Comparison of ENCODE assay signal across 1 cellular context in the genomic region with DNA sequence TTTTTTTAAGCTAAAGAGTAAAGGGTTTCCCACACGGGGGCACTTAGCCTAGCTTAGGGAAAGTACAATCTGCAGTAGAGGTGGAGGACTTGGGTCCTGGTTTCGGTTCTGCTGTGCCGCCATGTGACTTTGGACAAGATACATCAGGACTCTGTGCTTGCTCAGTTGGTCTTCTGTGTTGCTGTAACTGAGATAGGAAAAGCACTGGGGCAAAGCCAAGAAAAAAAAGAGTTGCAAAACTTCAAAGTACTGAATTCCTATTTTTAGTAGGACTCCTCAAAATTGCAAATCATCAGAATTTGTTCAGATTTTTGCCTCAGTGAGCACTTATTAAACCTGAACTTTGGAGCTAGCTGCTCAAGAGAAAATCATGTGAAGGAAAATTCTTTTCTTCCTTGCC.
TF ChIP-seq lines count a peak whose summit lies in the region.

No MANE protein-coding gene starts in this region.

TF ChIP-seq in H1, 55 proteins besides CTCF, POLR2A, EP300 and RAD21:
- TF ChIP-seq SRF (IDR thresholded peaks at IDR 0.05; ENCODE audit: low read depth, low read length) = no peak
- TF ChIP-seq RBBP5 (IDR thresholded peaks at IDR 0.05; ENCODE audit: borderline replicate concordance, low read depth, low read length) = no peak
- TF ChIP-seq SIX5 (IDR thresholded peaks at IDR 0.05; ENCODE audit: low read depth, low read length) = no peak
- TF ChIP-seq, protein P1, sequence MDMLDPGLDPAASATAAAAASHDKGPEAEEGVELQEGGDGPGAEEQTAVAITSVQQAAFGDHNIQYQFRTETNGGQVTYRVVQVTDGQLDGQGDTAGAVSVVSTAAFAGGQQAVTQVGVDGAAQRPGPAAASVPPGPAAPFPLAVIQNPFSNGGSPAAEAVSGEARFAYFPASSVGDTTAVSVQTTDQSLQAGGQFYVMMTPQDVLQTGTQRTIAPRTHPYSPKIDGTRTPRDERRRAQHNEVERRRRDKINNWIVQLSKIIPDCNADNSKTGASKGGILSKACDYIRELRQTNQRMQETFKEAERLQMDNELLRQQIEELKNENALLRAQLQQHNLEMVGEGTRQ (IDR thresholded peaks at IDR 0.05; ENCODE audit: low read length) = no peak
- TF ChIP-seq, protein P2, sequence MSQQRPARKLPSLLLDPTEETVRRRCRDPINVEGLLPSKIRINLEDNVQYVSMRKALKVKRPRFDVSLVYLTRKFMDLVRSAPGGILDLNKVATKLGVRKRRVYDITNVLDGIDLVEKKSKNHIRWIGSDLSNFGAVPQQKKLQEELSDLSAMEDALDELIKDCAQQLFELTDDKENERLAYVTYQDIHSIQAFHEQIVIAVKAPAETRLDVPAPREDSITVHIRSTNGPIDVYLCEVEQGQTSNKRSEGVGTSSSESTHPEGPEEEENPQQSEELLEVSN (IDR thresholded peaks at IDR 0.05) = no peak
- TF ChIP-seq RFX5 (IDR thresholded peaks at IDR 0.05; ENCODE audit: borderline replicate concordance, low read depth, low read length) = no peak
- no peak for TF ChIP-seq POU5F1 (IDR thresholded peaks at IDR 0.05; ENCODE audit: low read depth, low read length)
- no peak for TF ChIP-seq GABPA (IDR thresholded peaks at IDR 0.05; ENCODE audit: borderline replicate concordance, insufficient read depth, low read length)
- no peak for TF ChIP-seq RXRA (IDR thresholded peaks at IDR 0.05; ENCODE audit: insufficient read depth, low read depth, low read length)
- TF ChIP-seq CHD2 (IDR thresholded peaks at IDR 0.05; ENCODE audit: low read length) = no peak
- TF ChIP-seq, protein P3, sequence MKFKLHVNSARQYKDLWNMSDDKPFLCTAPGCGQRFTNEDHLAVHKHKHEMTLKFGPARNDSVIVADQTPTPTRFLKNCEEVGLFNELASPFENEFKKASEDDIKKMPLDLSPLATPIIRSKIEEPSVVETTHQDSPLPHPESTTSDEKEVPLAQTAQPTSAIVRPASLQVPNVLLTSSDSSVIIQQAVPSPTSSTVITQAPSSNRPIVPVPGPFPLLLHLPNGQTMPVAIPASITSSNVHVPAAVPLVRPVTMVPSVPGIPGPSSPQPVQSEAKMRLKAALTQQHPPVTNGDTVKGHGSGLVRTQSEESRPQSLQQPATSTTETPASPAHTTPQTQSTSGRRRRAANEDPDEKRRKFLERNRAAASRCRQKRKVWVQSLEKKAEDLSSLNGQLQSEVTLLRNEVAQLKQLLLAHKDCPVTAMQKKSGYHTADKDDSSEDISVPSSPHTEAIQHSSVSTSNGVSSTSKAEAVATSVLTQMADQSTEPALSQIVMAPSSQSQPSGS (IDR thresholded peaks at IDR 0.05; ENCODE audit: low read length) = no peak
- TF ChIP-seq EZH2 (IDR thresholded peaks at IDR 0.05; ENCODE audit: low read depth, low read length, severe bottlenecking) = no peak
- TF ChIP-seq ASH2L (IDR thresholded peaks at IDR 0.05; ENCODE audit: low read length) = no peak
- TF ChIP-seq SP4 (IDR thresholded peaks at IDR 0.05; ENCODE audit: low read length) = no peak
- no peak for TF ChIP-seq PHF8 (conservative IDR thresholded peaks at IDR 0.05; ENCODE audit: low read depth, low read length)
